ENCODE assay signal across 8 cellular contexts in the genomic region with DNA sequence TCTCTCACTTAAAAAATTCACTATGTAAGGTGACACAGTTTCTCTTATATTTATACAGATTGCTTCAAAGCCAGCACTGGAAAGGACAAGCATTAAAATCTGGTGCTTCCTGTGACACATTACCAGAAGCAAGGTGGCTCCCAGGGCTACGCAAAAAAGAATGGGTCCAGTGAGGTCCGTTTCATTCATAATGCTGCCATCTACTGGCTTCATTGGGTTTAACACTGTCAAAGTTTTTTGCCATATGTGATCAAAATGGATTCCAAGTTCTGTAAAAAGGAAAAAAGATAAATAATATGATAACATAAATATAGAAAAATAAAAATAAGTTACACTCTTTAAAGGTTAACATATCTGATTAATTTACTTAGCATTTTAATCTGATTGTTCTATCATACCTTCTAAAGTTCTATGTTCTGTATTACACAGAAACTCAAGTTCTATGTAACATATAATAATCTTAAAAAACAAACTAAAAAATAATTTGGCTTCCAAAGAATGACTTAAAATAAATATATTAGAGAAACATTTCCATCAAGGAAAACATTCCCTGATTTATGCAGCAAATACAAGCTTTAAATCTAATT. TPM values are rescaled to one million over a fixed set of nuclear protein-coding genes. Genes with fewer than 3 reads are reported as not detected.
DNase-seq lines count a peak whose midpoint lies in the region; ATAC-seq and TF ChIP-seq lines count a peak whose summit lies in the region.

No MANE protein-coding gene starts in this region.

- H3K27ac ChIP-seq in HEK293 (ENCODE audit: extremely low read depth, low read depth, low read length) = no peak overlapping the region
- no peak overlapping the region for H3K27ac ChIP-seq in brain microvascular endothelial cell

- peak; percentile 60 for ATAC-seq in Right ventricle myocardium inferior

- H3K4me3 ChIP-seq in HEK293 (ENCODE audit: low read depth, low read length) (no peak overlapping the region), brain microvascular endothelial cell (ENCODE audit: low read depth, low read length) (no peak overlapping the region)

- POLR2A ChIA-PET in HEK293 (lab: Yijun Ruan, JAX) = no interaction called here

- DNase-seq in Right ventricle myocardium inferior (ENCODE audit: missing footprints) (no peak), cardiac septum (ENCODE audit: low spot score) (no peak), LHCN-M2 (ENCODE audit: low read depth) (peak; percentile 39), SK-MEL-5 (ENCODE audit: low read depth, low spot score) (peak; percentile 78), brain microvascular endothelial cell (peak; percentile 58), iris pigment epithelial cell (ENCODE audit: low read depth) (peak; percentile 41)
- peak; percentile 10 for DNase-seq in stimulated activated CD4-positive, alpha-beta T cell treated with anti-CD3 and anti-CD28 coated beads, Interleukin-2, amount 100 ng/mL, for 4 hours (ENCODE audit: low read depth)

- no peaks in the 10 kb centered on the region for H3K27me3 ChIP-seq in brain microvascular endothelial cell (replicated peaks)

- in situ Hi-C loops in SK-MEL-5 (cut with HindIII; ENCODE audit: low pct_unique_long_range_greater_than_20kb, low sequenced_read_pairs) (no loop called here), brain microvascular endothelial cell (cut with HindIII; ENCODE audit: low pct_ligation_motif_present, low sequenced_read_pairs) (no loop called here)

- intact Hi-C loops in Right ventricle myocardium inferior (cut with DNase I) (no loop called here), cardiac septum (cut with DNase I) (no loop called here)

- H3K9me3 ChIP-seq in HEK293 (ENCODE audit: control insufficient read depth, insufficient read depth, low read depth, low read length) = no peaks in the 10 kb centered on the region

- no peaks in the 10 kb centered on the region for H3K4me1 ChIP-seq in HEK293 (ENCODE audit: control insufficient read depth, insufficient read depth, low read length)

- no peaks in the 10 kb centered on the region for H3K36me3 ChIP-seq in HEK293 (ENCODE audit: control insufficient read depth in 2 of 2, insufficient read depth in 1 of 2, low read length in 2 of 2)
- H3K36me3 ChIP-seq in brain microvascular endothelial cell (replicated peaks) = no peaks in the 10 kb centered on the region

- CTCF ChIA-PET in HEK293 (lab: Yijun Ruan, JAX) = interaction anchor here (0.5 to 1.1 kb wide), 7 partner anchors 13 to 1498 kb away, joined by 3 to 9 read pairs (median 4); partner anchors contain the start of gene YIPF7

- TF ChIP-seq CTCF in HEK293 (tag by site-specific recombination; IDR thresholded peaks at IDR 0.05) (no peak), brain microvascular endothelial cell (IDR thresholded peaks at IDR 0.05; ENCODE audit: low read depth, low read length, missing control alignments) (peak; percentile 71)

TF ChIP-seq in HEK293, 187 proteins besides CTCF, POLR2A, EP300 and RAD21:
- TF ChIP-seq ZNF654 (tag by site-specific recombination; IDR thresholded peaks at IDR 0.05; ENCODE audit: low read depth) (peak; percentile 67), ZNF404 (tag by site-specific recombination; IDR thresholded peaks at IDR 0.05) (no peak)

RNA-seq across cellular contexts. Expression of gene YIPF7, which starts 22.1 kb away (rescaled TPM):
- total RNA-seq in Right ventricle myocardium inferior (1.4 TPM), cardiac septum (0.62 TPM), LHCN-M2 (2014; rRNA removed) (not detected in 2 replicates)
- polyA plus RNA-seq in LHCN-M2 (2012) = not detected
- total RNA-seq in SK-MEL-5 (2014; rRNA removed; shearing (Covaris generic)) = not detected in 2 replicates
- polyA plus RNA-seq in SK-MEL-5 (2015; cell fraction: cytosol; rRNA removed) = not detected in 2 replicates
- polyA plus RNA-seq in SK-MEL-5 (2015; cell fraction: nucleus; rRNA removed) = not detected in 2 replicates

RNA-seq across cellular contexts. Expression of gene GUF1, which starts 48.8 kb away (rescaled TPM):
- total RNA-seq in Right ventricle myocardium inferior (21.9 TPM), cardiac septum (22.8 TPM), LHCN-M2 (2014; rRNA removed) (17.2 and 21.0 TPM in 2 replicates)
- 6.3 TPM for polyA plus RNA-seq in LHCN-M2 (2012)
- total RNA-seq in SK-MEL-5 (2014; rRNA removed; shearing (Covaris generic)) = 32.6 and 35.1 TPM in 2 replicates
- 28.2 and 43.5 TPM in 2 replicates for polyA plus RNA-seq in SK-MEL-5 (2015; cell fraction: cytosol; rRNA removed)
- 38.5 and 43.6 TPM in 2 replicates for polyA plus RNA-seq in SK-MEL-5 (2015; cell fraction: nucleus; rRNA removed)

Comparison
In these comparisons a context has a peak if more than half of its experiments do, and no peak if none do; other contexts are left out.
1. DNase-seq: peak in LHCN-M2 (single experiment), SK-MEL-5 (single experiment), brain microvascular endothelial cell (single experiment), iris pigment epithelial cell (single experiment) and stimulated activated CD4-positive, alpha-beta T cell treated with anti-CD3 and anti-CD28 coated beads, Interleukin-2, amount 100 ng/mL, for 4 hours (single experiment); none in Right ventricle myocardium inferior (single experiment) and cardiac septum (single experiment).